9 cellular contexts compared by ENCODE assay signal in the genomic region with DNA sequence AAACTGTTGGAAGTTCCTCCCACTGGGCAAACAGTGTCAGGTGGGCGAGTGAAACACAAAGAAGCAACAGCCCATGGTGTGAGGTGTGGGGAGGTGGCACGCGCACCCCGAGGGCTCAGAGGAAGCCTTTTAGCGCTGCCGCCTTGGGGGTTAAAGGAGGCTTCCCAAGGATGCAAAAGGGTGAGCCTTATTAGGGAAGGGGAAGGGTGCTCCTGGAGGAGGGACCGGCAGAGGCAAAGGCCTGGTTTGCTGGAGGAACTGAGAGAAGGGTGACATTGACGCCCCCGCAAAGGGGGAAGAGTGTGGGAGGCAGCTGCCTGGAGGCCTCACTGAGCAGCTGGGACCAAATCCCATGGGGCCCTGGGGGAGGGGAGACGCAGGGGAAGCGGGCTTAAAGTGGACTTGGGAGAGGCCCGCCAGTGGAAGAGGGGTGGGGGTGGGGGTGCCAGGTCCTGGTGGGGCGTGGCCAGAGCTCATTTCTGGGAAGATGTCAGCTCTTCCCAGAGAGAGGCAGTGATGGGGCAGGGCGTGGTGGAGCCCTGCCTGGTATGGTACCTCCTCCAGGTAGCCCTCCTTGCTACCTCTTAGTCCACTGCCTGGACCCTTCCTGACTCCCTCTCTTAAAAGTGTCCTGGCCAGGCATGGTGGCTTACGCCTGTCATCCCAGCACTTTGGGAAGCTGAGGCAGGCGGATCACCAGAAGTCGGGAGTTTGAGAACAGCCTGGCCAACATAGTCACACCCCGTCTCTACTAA. TPM values are rescaled to one million over a fixed set of nuclear protein-coding genes. Genes with fewer than 3 reads are reported as not detected.
DNase-seq lines count a peak whose midpoint lies in the region; ATAC-seq, FAIRE-seq and TF ChIP-seq lines count a peak whose summit lies in the region.
"Had no signal": no experiment of that assay in that cellular context is flagged by ENCODE, and none has a peak within 500 bp of the region (broad histone marks: within the 10 kb centered on the region; RNA-seq: fewer than 3 reads in every experiment).

No MANE protein-coding gene starts in this region.

- POLR2A ChIA-PET in OCI-LY7 (lab: Charles Lee), result interaction anchor here (0.6 to 1.7 kb wide), 6 partner anchors 8 to 22 kb away, joined by 3 to 6 read pairs (median 3); a partner anchor contains a TSS

- intact Hi-C loops in OCI-LY7 (cut with micrococcal nuclease; ENCODE audit: unreplicated experiment), result loop anchor here (2.0 kb wide), 1 partner anchor 16 kb away; no protein-coding TSS in a partner anchor

- no peaks in the 10 kb centered on the region for H3K79me2 ChIP-seq in OCI-LY7 (ENCODE audit: insufficient read depth, low read depth, low read length)

- in situ Hi-C loops in HAP-1 (cut with MboI; ENCODE audit: low sequenced_read_pairs), result no loop called here

- peaks cover 12% of the 10 kb centered on the region; the same call in 1 of the 2 replicates for H3K36me3 ChIP-seq in HAP-1 (replicated peaks)
- peaks cover 32% of the 10 kb centered on the region for H3K36me3 ChIP-seq in OCI-LY7 (ENCODE audit: insufficient read depth, low read length)
- peaks cover 0 to 4% of the 10 kb centered on the region in 2 donors for H3K36me3 ChIP-seq in small intestine (ENCODE audit: control insufficient read depth in 2 of 2, insufficient read depth in 2 of 2, low read length in 2 of 2)

- H3K4me2 ChIP-seq in OCI-LY7 (ENCODE audit: low read length), result peak overlapping the region; percentile 52

- ATAC-seq in GM21390 (IDR thresholded peaks at IDR 0.05; ENCODE audit: unreplicated experiment), result no peak
- no peak for ATAC-seq in GM18861 (IDR thresholded peaks at IDR 0.05; ENCODE audit: unreplicated experiment)

- H3K4me1 ChIP-seq in HAP-1, result peaks cover 13% of the 10 kb centered on the region
- H3K4me1 ChIP-seq in OCI-LY7 (ENCODE audit: insufficient read depth, low read length, poor library complexity, severe bottlenecking), result peaks cover 43% of the 10 kb centered on the region
- H3K4me1 ChIP-seq in small intestine (ENCODE audit: control insufficient read depth in 2 of 2, insufficient read depth in 1 of 2, low read depth in 1 of 2, low read length in 1 of 2), result no peaks in the 10 kb centered on the region

- no peaks in the 10 kb centered on the region for H3K9me3 ChIP-seq in HAP-1
- H3K9me3 ChIP-seq in OCI-LY7 (ENCODE audit: low read length), result no peaks in the 10 kb centered on the region; the same call in 1 of the 2 replicates
- no peaks in the 10 kb centered on the region for H3K9me3 ChIP-seq in small intestine (ENCODE audit: control insufficient read depth, low read depth)

- FAIRE-seq in D721Med (lab: Jason Lieb, UNC), result no peak
- FAIRE-seq in small intestine (lab: Jason Lieb, UNC), result no peak

- DNase-seq in D721Med (ENCODE audit: insufficient read length, low spot score), result peak; percentile 66
- DNase-seq in HAP-1 (ENCODE audit: low spot score in 2 of 2), result peak; percentile 10 to 87
- DNase-seq in OCI-LY7 (ENCODE audit: low spot score), result peak; percentile 80
- peak; percentile 44 for DNase-seq in iPS-NIHi7 (ENCODE audit: extremely low spot score)
- DNase-seq in small intestine, result no peak
- DNase-seq in stimulated activated CD4-positive, alpha-beta T cell treated with anti-CD3 and anti-CD28 coated beads, Interleukin-4, amount 100 ng/mL, for 24 hours, result no peak

- H3K27me3 ChIP-seq in HAP-1 (ENCODE audit: low read depth) (no peaks in the 10 kb centered on the region), small intestine (ENCODE audit: control insufficient read depth in 2 of 2, insufficient read depth in 2 of 2, low read length in 2 of 2) (no peaks in the 10 kb centered on the region)

- BruUV-seq in OCI-LY7 (replicated peaks; lab: Mats Ljungman, UMichigan), result no TSS peak

- H3K27ac ChIP-seq in OCI-LY7 (ENCODE audit: low read depth, low read length, poor library complexity, severe bottlenecking), result peak overlapping the region; percentile 73
- no peak overlapping the region for H3K27ac ChIP-seq in small intestine (ENCODE audit: low read depth in 1 of 2, low read length in 1 of 2)

- TF ChIP-seq CTCF in D721Med (IDR thresholded peaks at IDR 0.05; ENCODE audit: insufficient read depth, missing control alignments) (no peak), OCI-LY7 (conservative IDR thresholded peaks at IDR 0.05; ENCODE audit: low read length) (no peak)

- H2AFZ ChIP-seq in OCI-LY7 (ENCODE audit: low read length), result no peak overlapping the region

- no peaks in the 10 kb centered on the region for H4K20me1 ChIP-seq in OCI-LY7 (ENCODE audit: insufficient read depth, low read length)

- CTCF ChIA-PET in OCI-LY7 (lab: Charles Lee; ENCODE audit: unreplicated experiment), result interaction anchor here (0.6 kb wide), 1 partner anchor 185 kb away, joined by 3 read pairs; no protein-coding TSS in a partner anchor

- no peaks in the 10 kb centered on the region for H3K9me2 ChIP-seq in OCI-LY7 (ENCODE audit: insufficient read depth, low read length)

- WGBS in small intestine, 3 donors, result 63 to 82% (median 80%) methylated on average over 17 to 18 of the region's 18 CpGs

- no peak overlapping the region for H3K4me3 ChIP-seq in HAP-1
- peak overlapping the region; percentile 3 for H3K4me3 ChIP-seq in OCI-LY7 (ENCODE audit: low read depth, low read length, poor library complexity, severe bottlenecking)
- no peak overlapping the region for H3K4me3 ChIP-seq in small intestine (ENCODE audit: low read depth in 1 of 2, low read length in 2 of 2)

RNA-seq across cellular contexts. Expression of a gene that starts 12.0 kb away (rescaled TPM):
- total RNA-seq in OCI-LY7 (2014; rRNA removed; shearing (Covaris generic)), result 80.6 and 85.6 TPM in 2 replicates
- 107 and 115 TPM in 2 replicates for total RNA-seq in OCI-LY7 (2022)
- 1 to 10 TPM; 1.4 to 3.1 (median 2.4) TPM for polyA plus RNA-seq in small intestine

RNA-seq across cellular contexts. Expression of a gene that starts 20.0 kb away (rescaled TPM):
- total RNA-seq in OCI-LY7 (2014; rRNA removed; shearing (Covaris generic)), result 11.5 and 31.6 TPM in 2 replicates
- 53.1 and 61.1 TPM in 2 replicates for total RNA-seq in OCI-LY7 (2022)
- polyA plus RNA-seq in small intestine, result 10 to 100 TPM; 18.0 to 26.4 (median 24.3) TPM

RNA-seq across cellular contexts. Expression of a gene that starts 51.1 kb away (rescaled TPM):
- total RNA-seq in OCI-LY7 (2014; rRNA removed; shearing (Covaris generic)), result 0.80 and 0.92 TPM in 2 replicates
- total RNA-seq in OCI-LY7 (2022), result 0.72 and 0.76 TPM in 2 replicates
- polyA plus RNA-seq in small intestine, result 1 to 10 TPM in 1 of 3 donors, not detected in 2; 1.1 TPM
- total RNA-seq: subcutaneous adipose tissue had no signal

RNA-seq across cellular contexts. Expression of a gene that starts 55.6 kb away (rescaled TPM):
- not detected in 2 replicates for total RNA-seq in OCI-LY7 (2014; rRNA removed; shearing (Covaris generic))
- not detected in 2 replicates for total RNA-seq in OCI-LY7 (2022)
- 10 to 100 TPM; 32.0 to 45.2 (median 37.3) TPM for polyA plus RNA-seq in small intestine

Comparison
In these comparisons a context has a peak if more than half of its experiments do, and no peak if none do; other contexts are left out.
1. DNase-seq: peak in D721Med (single experiment), HAP-1 (2 of 2), OCI-LY7 (single experiment) and iPS-NIHi7 (single experiment); none in small intestine (single experiment) and stimulated activated CD4-positive, alpha-beta T cell treated with anti-CD3 and anti-CD28 coated beads, Interleukin-4, amount 100 ng/mL, for 24 hours (single experiment).